ENCODE assay signal across 8 cellular contexts in genomic region chr3:152281032-152281713, GRCh38. TPM values are rescaled to one million over a fixed set of nuclear protein-coding genes. Genes with fewer than 3 reads are reported as not detected.
DNase-seq lines count a peak whose midpoint lies in the region; ATAC-seq and FAIRE-seq lines count a peak whose summit lies in the region.

No MANE protein-coding gene starts in this region.

- peaks cover 82 to 93% (median 84%) of the 10 kb centered on the region in 3 donors for H3K4me1 Mint-ChIP-seq in T-cell
- H3K4me1 Mint-ChIP-seq in naive thymus-derived CD8-positive, alpha-beta T cell: peaks cover 34 to 86% (median 78%) of the 10 kb centered on the region in 4 donors

- no peak for DNase-seq in T-cell
- DNase-seq in naive thymus-derived CD8-positive, alpha-beta T cell: no peak
- DNase-seq in frontal cortex (ENCODE audit: low spot score in 2 of 2): no peak
- no peak for DNase-seq in inferior parietal cortex (ENCODE audit: extremely low spot score)
- no peak for DNase-seq in NCI-H2029 treated with DMSO at 0.1 percent for 48 hours (lab: John Stamatoyannopoulos, UW)
- DNase-seq in HK-2 (ENCODE audit: unreplicated experiment): no peak

- ATAC-seq in GM18868 (IDR thresholded peaks at IDR 0.05; ENCODE audit: unreplicated experiment): peak; percentile 77
- ATAC-seq in HG02678 (IDR thresholded peaks at IDR 0.05; ENCODE audit: unreplicated experiment): peak; percentile 84
- peak in 1 of 4 experiments; percentile 4 for ATAC-seq in T-cell (replicated peaks in 1 of 4)
- peak in 1 of 2 donors; percentile 7 for ATAC-seq in naive thymus-derived CD8-positive, alpha-beta T cell

- peak overlapping the region; percentile 52 to 69 (median 64) for H3K4me3 Mint-ChIP-seq in T-cell
- H3K4me3 Mint-ChIP-seq in naive thymus-derived CD8-positive, alpha-beta T cell: peak overlapping the region; percentile 36 to 82 (median 76)

- peak overlapping the region; percentile 73 to 78 for H3K27ac Mint-ChIP-seq in T-cell
- peak overlapping the region; percentile 53 to 93 (median 84) for H3K27ac Mint-ChIP-seq in naive thymus-derived CD8-positive, alpha-beta T cell

- FAIRE-seq in frontal cortex (lab: Jason Lieb, UNC): no peak

- POLR2A ChIA-PET in T-cell (lab: Charles Lee): interaction anchor here (0.5 to 1.8 kb wide), 13 partner anchors 9 to 118 kb away, joined by 3 to 16 read pairs (median 4); no protein-coding TSS in a partner anchor
- POLR2A ChIA-PET in naive thymus-derived CD8-positive, alpha-beta T cell (lab: Charles Lee): interaction anchor here (0.6 to 4.5 kb wide), 4 partner anchors 9 to 25 kb away, joined by 3 to 37 read pairs (median 6); partner anchors contain the start of gene MBNL1

- CTCF ChIA-PET in T-cell (lab: Charles Lee): interaction anchor here (0.7 to 1.2 kb wide), 7 partner anchors 8 to 166 kb away, joined by 3 to 6 read pairs (median 3); no protein-coding TSS in a partner anchor

- H3K36me3 Mint-ChIP-seq in T-cell: no peaks in the 10 kb centered on the region
- H3K36me3 Mint-ChIP-seq in naive thymus-derived CD8-positive, alpha-beta T cell: peaks cover 0 to 9% (median 0%) of the 10 kb centered on the region in 3 donors

- H3K27me3 Mint-ChIP-seq in T-cell: no peaks in the 10 kb centered on the region
- no peaks in the 10 kb centered on the region for H3K27me3 Mint-ChIP-seq in naive thymus-derived CD8-positive, alpha-beta T cell

- no peaks in the 10 kb centered on the region for H3K9me3 Mint-ChIP-seq in T-cell
- H3K9me3 Mint-ChIP-seq in naive thymus-derived CD8-positive, alpha-beta T cell: no peaks in the 10 kb centered on the region

RNA-seq across cellular contexts. Expression of gene MBNL1, which starts 12.4 kb away (rescaled TPM):
- total RNA-seq in T-cell: 100 to 1,000 TPM; 408 to 705 (median 423) TPM
- 100 to 1,000 TPM; 419 to 423 TPM for total RNA-seq in naive thymus-derived CD8-positive, alpha-beta T cell
- 100 to 1,000 TPM; 298 to 370 (median 331) TPM for polyA plus RNA-seq in naive thymus-derived CD8-positive, alpha-beta T cell
- 44.0 TPM for total RNA-seq in frontal cortex
